In genomic region chr5:84445049-84445685, GRCh38 we compare ENCODE assay signal across 21 cellular contexts.
"Had no signal": no experiment of that assay in that cellular context is flagged by ENCODE, and none has a peak within 500 bp of the region (broad histone marks: within the 10 kb centered on the region; RNA-seq: fewer than 3 reads in every experiment).

No MANE protein-coding gene starts in this region.

- H3K36me3 ChIP-seq: gastrocnemius medialis, heart right ventricle, left ventricle myocardium inferior, lower lobe of right lung, neural progenitor cell, pancreas, suprapubic skin, thyroid gland, upper lobe of left lung, uterus had no signal

- H2AFZ ChIP-seq: neural progenitor cell had no signal

- H3K27me3 ChIP-seq: gastrocnemius medialis, heart right ventricle, neural progenitor cell, pancreas, suprapubic skin, thyroid gland, upper lobe of left lung, uterus had no signal

- H3K9me3 ChIP-seq: gastrocnemius medialis, lower lobe of right lung, pancreas, suprapubic skin, thyroid gland, upper lobe of left lung, uterus had no signal

- H3K4me2 ChIP-seq: neural progenitor cell, smooth muscle cell had no signal

- H3K9ac ChIP-seq: neural progenitor cell had no signal

- H3K27ac ChIP-seq: coronary artery, gastrocnemius medialis, heart right ventricle, left ventricle myocardium inferior, lower lobe of right lung, neural progenitor cell, pancreas, suprapubic skin, thyroid gland, upper lobe of left lung, uterus had no signal

- DNase-seq: effector CD4-positive, alpha-beta T cell; gastrocnemius medialis; heart right ventricle; hypothalamus; left cardiac atrium; left ventricle myocardium inferior; lower lobe of right lung; nucleus accumbens; pancreas; right cardiac atrium; stimulated activated CD4-positive, alpha-beta T cell treated with anti-CD3 and anti-CD28 coated beads, Interleukin-2, amount 100 ng/mL, for 48 hours; stimulated activated naive CD4-positive, alpha-beta T cell treated with Interleukin-2 at 50 U/mL for 16 hours; thyroid gland; upper lobe of left lung; uterus had no signal

- H3K4me3 ChIP-seq: coronary artery, gastrocnemius medialis, heart right ventricle, left ventricle myocardium inferior, lower lobe of right lung, neural progenitor cell, pancreas, smooth muscle cell, suprapubic skin, thyroid gland, upper lobe of left lung, uterus had no signal

- FAIRE-seq: kidney, pancreas had no signal

- ATAC-seq: gastrocnemius medialis; heart right ventricle; left cardiac atrium; lower lobe of right lung; natural killer cell treated with Interleukin-12 subunit alpha and Interleukin-12 subunit beta and Interleukin-15 and Interleukin-18, amount 100 ng/mL, for 72 hours; pancreas; right cardiac atrium had no signal

- H3K4me1 ChIP-seq: gastrocnemius medialis, heart right ventricle, left ventricle myocardium inferior, lower lobe of right lung, neural progenitor cell, pancreas, suprapubic skin, thyroid gland, upper lobe of left lung, uterus had no signal
